In genomic region chr19:6376512-6377193, GRCh38 we compare ENCODE assay signal across 24 cellular contexts. TPM values are rescaled to one million over a fixed set of nuclear protein-coding genes. Genes with fewer than 3 reads are reported as not detected.
DNase-seq lines count a peak whose midpoint lies in the region; ATAC-seq and TF ChIP-seq lines count a peak whose summit lies in the region.
"Had no signal": no experiment of that assay in that cellular context is flagged by ENCODE, and none has a peak within 500 bp of the region (broad histone marks: within the 10 kb centered on the region; RNA-seq: fewer than 3 reads in every experiment).

No MANE protein-coding gene starts in this region.

- H3K4me1 Mint-ChIP-seq in stimulated activated memory B cell treated with anti-CD40 and anti-IgM and Interleukin-4, amounts not matched to agents 10 μg/mL and 1 μg/mL and 100 μg/mL, for 72 hours, result peaks cover 14% of the 10 kb centered on the region

- H3K4me3 ChIP-seq in gastroesophageal sphincter (no peak overlapping the region), skeletal muscle tissue (ENCODE audit: low read length in 3 of 3) (no peak overlapping the region)
- H3K4me3 ChIP-seq: Peyer's patch, prostate gland, SK-N-MC, upper lobe of left lung had no signal

- no peaks in the 10 kb centered on the region for H3K27me3 Mint-ChIP-seq in stimulated activated memory B cell treated with anti-CD40 and anti-IgM and Interleukin-4, amounts not matched to agents 10 μg/mL and 1 μg/mL and 100 μg/mL, for 72 hours
- H3K27me3 Mint-ChIP-seq: activated CD8-positive, alpha-beta T cell treated with anti-CD3 and anti-CD28 coated beads for 36 hours; IgD-negative memory B cell; naive thymus-derived CD8-positive, alpha-beta T cell had no signal

- H3K4me1 ChIP-seq in gastroesophageal sphincter, result peaks cover 0 to 59% (median 21%) of the 10 kb centered on the region in 3 donors
- H3K4me1 ChIP-seq in skeletal muscle tissue (ENCODE audit: control insufficient read depth in 3 of 3, insufficient read depth in 3 of 3, low read length in 3 of 3), result peaks cover 23 to 29% (median 27%) of the 10 kb centered on the region in 3 donors

- TF ChIP-seq POLR2A in gastroesophageal sphincter (IDR thresholded peaks at IDR 0.05), result no peak

- H3K27me3 ChIP-seq in gastroesophageal sphincter (no peaks in the 10 kb centered on the region), skeletal muscle tissue (ENCODE audit: control insufficient read depth in 3 of 3, insufficient read depth in 3 of 3, low read length in 3 of 3) (no peaks in the 10 kb centered on the region)
- H3K27me3 ChIP-seq: Peyer's patch, upper lobe of left lung had no signal

- ATAC-seq in gastroesophageal sphincter, result no peak
- no peak for ATAC-seq in stimulated activated memory B cell treated with anti-CD40 and anti-IgM and Interleukin-4, amounts not matched to agents 10 μg/mL and 1 μg/mL and 100 μg/mL, for 72 hours
- ATAC-seq: activated CD8-positive, alpha-beta T cell treated with anti-CD3 and anti-CD28 coated beads for 36 hours; naive thymus-derived CD8-positive, alpha-beta T cell had no signal

- no peak overlapping the region for H3K27ac Mint-ChIP-seq in stimulated activated memory B cell treated with anti-CD40 and anti-IgM and Interleukin-4, amounts not matched to agents 10 μg/mL and 1 μg/mL and 100 μg/mL, for 72 hours
- H3K27ac Mint-ChIP-seq: activated CD8-positive, alpha-beta T cell treated with anti-CD3 and anti-CD28 coated beads for 36 hours; activated naive CD4-positive, alpha-beta T cell treated with anti-CD3 and anti-CD28 coated beads for 36 hours; IgD-negative memory B cell had no signal

- H3K27ac ChIP-seq in gastroesophageal sphincter (peak overlapping the region in 3 of 4 donors; percentile 75 to 97 (median 76)), skeletal muscle tissue (ENCODE audit: low read depth, low read length) (no peak overlapping the region)
- H3K27ac ChIP-seq: 22Rv1, Peyer's patch, prostate gland, SK-N-MC had no signal

- DNase-seq in DMS 273 (lab: John Stamatoyannopoulos, UW; ENCODE audit: unreplicated experiment) (peak; percentile 55), DMS 273 treated with DMSO at 0.1 percent for 48 hours (lab: John Stamatoyannopoulos, UW) (no peak), NCI-H2107 treated with DMSO at 0.1 percent for 48 hours (lab: John Stamatoyannopoulos, UW; ENCODE audit: unreplicated experiment) (peak; percentile 80), SHP77 treated with DMSO at 0.1 percent for 48 hours (lab: John Stamatoyannopoulos, UW) (no peak), NCI-H2029 treated with DMSO at 0.1 percent for 48 hours (lab: John Stamatoyannopoulos, UW) (no peak)
- DNase-seq: activated CD8-positive, alpha-beta T cell treated with anti-CD3 and anti-CD28 coated beads for 36 hours; activated naive CD4-positive, alpha-beta T cell treated with anti-CD3 and anti-CD28 coated beads for 36 hours; AML-193; aorta; central memory CD4-positive, alpha-beta T cell; MM.1S; naive thymus-derived CD8-positive, alpha-beta T cell; Peyer's patch; small intestine; stimulated activated CD4-positive, alpha-beta T cell treated with anti-CD3 and anti-CD28 coated beads, Interleukin-4, amount 100 ng/mL, for 1 hour; T-helper 9 cell had no signal

- H3K9ac ChIP-seq in skeletal muscle tissue (ENCODE audit: low read depth in 1 of 3, low read length in 3 of 3), result peak overlapping the region in 2 of 3 donors; percentile 2 to 16

- peaks cover 34% of the 10 kb centered on the region for H3K36me3 Mint-ChIP-seq in stimulated activated memory B cell treated with anti-CD40 and anti-IgM and Interleukin-4, amounts not matched to agents 10 μg/mL and 1 μg/mL and 100 μg/mL, for 72 hours

- no peak for TF ChIP-seq EP300 in gastroesophageal sphincter (IDR thresholded peaks at IDR 0.05)

- H3K9me3 ChIP-seq in gastroesophageal sphincter, result peaks cover 0 to 6% (median 0%) of the 10 kb centered on the region in 3 donors
- peaks cover 2 to 5% (median 3%) of the 10 kb centered on the region in 3 donors for H3K9me3 ChIP-seq in skeletal muscle tissue (ENCODE audit: control insufficient read depth in 3 of 3, low read length in 3 of 3)
- H3K9me3 ChIP-seq: Peyer's patch, prostate gland, upper lobe of left lung had no signal

- whole genome bisulfite sequencing in gastroesophageal sphincter (ENCODE audit: low coverage in 1 of 2), 2 donors, result 72 to 82% methylated on average over 8 to 9 of the region's 19 CpGs

- peaks cover 3% of the 10 kb centered on the region for H3K9me3 Mint-ChIP-seq in stimulated activated memory B cell treated with anti-CD40 and anti-IgM and Interleukin-4, amounts not matched to agents 10 μg/mL and 1 μg/mL and 100 μg/mL, for 72 hours
- H3K9me3 Mint-ChIP-seq: activated CD8-positive, alpha-beta T cell treated with anti-CD3 and anti-CD28 coated beads for 36 hours; activated naive CD4-positive, alpha-beta T cell treated with anti-CD3 and anti-CD28 coated beads for 36 hours; IgD-negative memory B cell; naive thymus-derived CD8-positive, alpha-beta T cell had no signal

- TF ChIP-seq CTCF in gastroesophageal sphincter (IDR thresholded peaks at IDR 0.05), result no peak

- peaks cover 0 to 51% of the 10 kb centered on the region in 2 donors for H3K36me3 ChIP-seq in gastroesophageal sphincter
- peaks cover 22 to 32% (median 22%) of the 10 kb centered on the region in 3 donors for H3K36me3 ChIP-seq in skeletal muscle tissue (ENCODE audit: control insufficient read depth in 3 of 3, insufficient read depth in 3 of 3, low read length in 3 of 3)

- no peak overlapping the region for H3K4me3 Mint-ChIP-seq in stimulated activated memory B cell treated with anti-CD40 and anti-IgM and Interleukin-4, amounts not matched to agents 10 μg/mL and 1 μg/mL and 100 μg/mL, for 72 hours
- H3K4me3 Mint-ChIP-seq: activated CD8-positive, alpha-beta T cell treated with anti-CD3 and anti-CD28 coated beads for 36 hours; activated naive CD4-positive, alpha-beta T cell treated with anti-CD3 and anti-CD28 coated beads for 36 hours had no signal

RNA-seq across cellular contexts. Expression of gene PSPN, which starts 0.9 kb away (rescaled TPM):
- total RNA-seq in gastroesophageal sphincter (1 to 10 TPM in 3 of 4 donors, under 1 TPM in 1; 0.67 to 2.4 (median 1.4) TPM), skeletal muscle tissue (1.0 TPM)

RNA-seq across cellular contexts. Expression of gene ALKBH7, which starts 4.1 kb away (rescaled TPM):
- total RNA-seq in gastroesophageal sphincter, result 10 to 100 TPM; 41.9 to 75.1 (median 45.7) TPM
- 75.2 TPM for total RNA-seq in skeletal muscle tissue

RNA-seq across cellular contexts. Expression of gene CLPP, which starts 15.3 kb away (rescaled TPM):
- total RNA-seq in gastroesophageal sphincter (10 to 100 TPM; 40.2 to 86.1 (median 63.8) TPM), skeletal muscle tissue (29.7 TPM)

RNA-seq across cellular contexts. Expression of gene GTF2F1, which starts 16.3 kb away (rescaled TPM):
- total RNA-seq in gastroesophageal sphincter (10 to 100 TPM; 44.7 to 62.8 (median 51.4) TPM), skeletal muscle tissue (36.5 TPM)

RNA-seq across cellular contexts. Expression of gene ACER1, which starts 43.2 kb away (rescaled TPM):
- total RNA-seq in gastroesophageal sphincter, result not detected
- 0.52 TPM for total RNA-seq in skeletal muscle tissue
- total RNA-seq: activated CD8-positive, alpha-beta T cell treated with anti-CD3 and anti-CD28 coated beads for 36 hours; activated naive CD4-positive, alpha-beta T cell treated with anti-CD3 and anti-CD28 coated beads for 36 hours; aorta; upper lobe of left lung had no signal

Comparison
In these comparisons a context has a peak if more than half of its experiments do, and no peak if none do; other contexts are left out.
1. DNase-seq: peak in DMS 273 (single experiment) and NCI-H2107 treated with DMSO at 0.1 percent for 48 hours (single experiment); none in DMS 273 treated with DMSO at 0.1 percent for 48 hours (single experiment), SHP77 treated with DMSO at 0.1 percent for 48 hours (single experiment) and NCI-H2029 treated with DMSO at 0.1 percent for 48 hours (single experiment).